In genomic region chr16:24995033-24995432, GRCh38 we compare ENCODE assay signal across 22 cellular contexts. TPM values are rescaled to one million over a fixed set of nuclear protein-coding genes. Genes with fewer than 3 reads are reported as not detected.
DNase-seq lines count a peak whose midpoint lies in the region; ATAC-seq, FAIRE-seq and TF ChIP-seq lines count a peak whose summit lies in the region.
"Had no signal": no experiment of that assay in that cellular context is flagged by ENCODE, and none has a peak within 500 bp of the region (broad histone marks: within the 10 kb centered on the region; RNA-seq: fewer than 3 reads in every experiment).

No MANE protein-coding gene starts in this region.

- peaks cover 100% of the 10 kb centered on the region for H3K4me1 ChIP-seq in HepG2 (ENCODE audit: insufficient read depth, low read length)
- peaks cover 0 to 33% (median 1%) of the 10 kb centered on the region in 4 donors for H3K4me1 ChIP-seq in right lobe of liver
- peaks cover 69% of the 10 kb centered on the region for H3K4me1 ChIP-seq in vagina
- H3K4me1 ChIP-seq: prostate gland had no signal

- H3K4me3 ChIP-seq in HepG2 (replicated peaks in 1 of 3; ENCODE audit: insufficient read depth in 1 of 3, low read depth in 2 of 3, low read length in 3 of 3), result peak overlapping the region in 1 of 3 experiments; percentile 17; a peak in 1 of 6 replicates
- no peak overlapping the region for H3K4me3 ChIP-seq in right lobe of liver
- H3K4me3 ChIP-seq in brain microvascular endothelial cell (ENCODE audit: low read depth, low read length), result no peak overlapping the region
- no peak overlapping the region for H3K4me3 ChIP-seq in vagina
- H3K4me3 ChIP-seq: left lung, prostate gland had no signal

- H3K4me2 ChIP-seq in HepG2 (ENCODE audit: low read depth, low read length), result peak overlapping the region; percentile 68

- H3K27me3 ChIP-seq in HepG2 (ENCODE audit: control insufficient read depth in 1 of 2, insufficient read depth in 2 of 2, low read length in 2 of 2) (no peaks in the 10 kb centered on the region), right lobe of liver (no peaks in the 10 kb centered on the region), brain microvascular endothelial cell (replicated peaks) (no peaks in the 10 kb centered on the region), vagina (no peaks in the 10 kb centered on the region)
- H3K27me3 ChIP-seq: foreskin keratinocyte, left lung had no signal

- POLR2A ChIA-PET in HepG2 (lab: Yijun Ruan, JAX), result interaction anchor here (0.9 to 2.2 kb wide), 6 partner anchors 8 to 264 kb away, joined by 3 to 34 read pairs (median 4); partner anchors contain the start of gene ARHGAP17

- TF ChIP-seq CTCF in HepG2 (CRISPR knock-in tag; IDR thresholded peaks at IDR 0.05) (no peak), right lobe of liver (IDR thresholded peaks at IDR 0.05) (no peak), brain microvascular endothelial cell (IDR thresholded peaks at IDR 0.05; ENCODE audit: low read depth, low read length, missing control alignments) (no peak), vagina (IDR thresholded peaks at IDR 0.05) (no peak)

- peaks cover 94% of the 10 kb centered on the region for H3K79me2 ChIP-seq in HepG2 (ENCODE audit: insufficient read depth, low read length)

- FAIRE-seq in HepG2 (lab: Jason Lieb, UNC), result no peak
- FAIRE-seq: GM12878, H1 had no signal

- peak overlapping the region; percentile 80 to 95 (median 86) for H3K27ac Mint-ChIP-seq in naive B cell
- no peak overlapping the region for H3K27ac Mint-ChIP-seq in activated CD4-positive, alpha-beta T cell treated with anti-CD3 and anti-CD28 coated beads, Interleukin-2, amount 10 ng/mL, durations not matched to agents 24 days and 14 days
- H3K27ac Mint-ChIP-seq: activated naive CD8-positive, alpha-beta T cell treated with anti-CD3 and anti-CD28 coated beads, Interleukin-2, amount 10 ng/mL, durations not matched to agents 7 days and 5 days; T-helper 17 cell had no signal

- WGBS in HepG2 (ENCODE audit: low lambda C conversion rate), result 93% methylated on average over 5 of the region's 5 CpGs
- 76% methylated on average over 4 of the region's 5 CpGs for WGBS in right lobe of liver (ENCODE audit: insufficient coverage, low coverage, low lambda C conversion rate, missing lambda C conversion rate)

- DNase-seq in HepG2 (ENCODE audit: low spot score) (no peak), right lobe of liver (no peak), brain microvascular endothelial cell (no peak), naive B cell (no peak), vagina (ENCODE audit: extremely low spot score in 2 of 2) (no peak), NCI-H510A treated with DMSO at 0.1 percent for 48 hours (lab: John Stamatoyannopoulos, UW) (no peak)
- no peak for DNase-seq in activated CD4-positive, alpha-beta T cell treated with anti-CD3 and anti-CD28 coated beads, Interleukin-2, amount 10 ng/mL, durations not matched to agents 24 days and 14 days
- DNase-seq: activated naive CD8-positive, alpha-beta T cell treated with anti-CD3 and anti-CD28 coated beads, Interleukin-2, amount 10 ng/mL, durations not matched to agents 7 days and 5 days; COR-L47; KBM-7; left lung; NCI-H1048; NCI-H2171 treated with DMSO at 0.1 percent for 48 hours; NK-92 treated with Interleukin-12 subunit alpha and Interleukin-12 subunit beta, amount 100 ng/mL, for 24 hours; SHP77; T-helper 17 cell had no signal

- H3K4me1 Mint-ChIP-seq in naive B cell, result peaks cover 71 to 95% (median 91%) of the 10 kb centered on the region in 3 donors
- H3K4me1 Mint-ChIP-seq in activated CD4-positive, alpha-beta T cell treated with anti-CD3 and anti-CD28 coated beads, Interleukin-2, amount 10 ng/mL, durations not matched to agents 24 days and 14 days, result peaks cover 15% of the 10 kb centered on the region

- CTCF ChIA-PET in HepG2 (lab: Yijun Ruan, JAX; ENCODE audit: low intra/inter-chr PET ratio, low total read pairs), result no interaction called here

- in situ Hi-C loops in HepG2 (cut with HindIII; ENCODE audit: extremely low pct_ligation_motif_present, low pct_unique_long_range_greater_than_20kb), result no loop called here
- in situ Hi-C loops in brain microvascular endothelial cell (cut with HindIII; ENCODE audit: low pct_ligation_motif_present, low sequenced_read_pairs), result no loop called here

- no peak for TF ChIP-seq POLR2A in HepG2 (IDR thresholded peaks at IDR 0.05; ENCODE audit: insufficient read depth in 1 of 2, low read depth in 2 of 2, low read length in 2 of 2)
- no peak for TF ChIP-seq POLR2A in right lobe of liver (IDR thresholded peaks at IDR 0.05)
- TF ChIP-seq POLR2A in vagina (IDR thresholded peaks at IDR 0.05), result no peak

- H4K20me1 ChIP-seq in HepG2 (ENCODE audit: insufficient read depth, low read length), result no peaks in the 10 kb centered on the region

- no peak overlapping the region for H2AFZ ChIP-seq in HepG2 (ENCODE audit: low read length)

- H3K9ac ChIP-seq in HepG2 (ENCODE audit: insufficient read depth, low read depth, low read length), result peak overlapping the region; percentile 35

- no TSS peak for BruUV-seq in HepG2 (replicated peaks; lab: Mats Ljungman, UMichigan)

- H3K9me3 ChIP-seq in HepG2 (ENCODE audit: low read length), result no peaks in the 10 kb centered on the region
- H3K9me3 ChIP-seq in right lobe of liver, result no peaks in the 10 kb centered on the region
- no peaks in the 10 kb centered on the region for H3K9me3 ChIP-seq in vagina
- H3K9me3 ChIP-seq: left lung, prostate gland had no signal

- no peaks in the 10 kb centered on the region for H3K27me3 Mint-ChIP-seq in naive B cell
- no peaks in the 10 kb centered on the region for H3K27me3 Mint-ChIP-seq in activated CD4-positive, alpha-beta T cell treated with anti-CD3 and anti-CD28 coated beads, Interleukin-2, amount 10 ng/mL, durations not matched to agents 24 days and 14 days
- H3K27me3 Mint-ChIP-seq: activated naive CD8-positive, alpha-beta T cell treated with anti-CD3 and anti-CD28 coated beads, Interleukin-2, amount 10 ng/mL, durations not matched to agents 7 days and 5 days; T-helper 17 cell had no signal

- peaks cover 10 to 13% of the 10 kb centered on the region in 2 donors for H3K36me3 Mint-ChIP-seq in naive B cell
- peaks cover 3% of the 10 kb centered on the region for H3K36me3 Mint-ChIP-seq in activated CD4-positive, alpha-beta T cell treated with anti-CD3 and anti-CD28 coated beads, Interleukin-2, amount 10 ng/mL, durations not matched to agents 24 days and 14 days (ENCODE audit: low read depth)

- H3K4me3 Mint-ChIP-seq in naive B cell, result peak overlapping the region; percentile 3 to 85 (median 67)
- H3K4me3 Mint-ChIP-seq in activated CD4-positive, alpha-beta T cell treated with anti-CD3 and anti-CD28 coated beads, Interleukin-2, amount 10 ng/mL, durations not matched to agents 24 days and 14 days, result no peak overlapping the region
- H3K4me3 Mint-ChIP-seq: activated naive CD8-positive, alpha-beta T cell treated with anti-CD3 and anti-CD28 coated beads, Interleukin-2, amount 10 ng/mL, durations not matched to agents 7 days and 5 days; T-helper 17 cell had no signal

- TF ChIP-seq EP300 in HepG2 (IDR thresholded peaks at IDR 0.05; ENCODE audit: low read depth in 2 of 2, low read length in 2 of 2), result no peak
- TF ChIP-seq EP300 in HepG2 (CRISPR knock-in tag; IDR thresholded peaks at IDR 0.05; ENCODE audit: borderline replicate concordance), result peak; percentile 25; the same call in 1 of the 2 replicates

- no peak for ATAC-seq in HepG2
- no peak for ATAC-seq in right lobe of liver
- ATAC-seq in naive B cell (ENCODE audit: low read depth in 2 of 2), result no peak
- no peak for ATAC-seq in HG02763 (IDR thresholded peaks at IDR 0.05; ENCODE audit: unreplicated experiment)
- ATAC-seq: T-helper 17 cell had no signal

- no peaks in the 10 kb centered on the region for H3K9me3 Mint-ChIP-seq in naive B cell
- H3K9me3 Mint-ChIP-seq in activated CD4-positive, alpha-beta T cell treated with anti-CD3 and anti-CD28 coated beads, Interleukin-2, amount 10 ng/mL, durations not matched to agents 24 days and 14 days, result no peaks in the 10 kb centered on the region
- H3K9me3 Mint-ChIP-seq: activated naive CD8-positive, alpha-beta T cell treated with anti-CD3 and anti-CD28 coated beads, Interleukin-2, amount 10 ng/mL, durations not matched to agents 7 days and 5 days had no signal

- intact Hi-C loops in HepG2 (cut with micrococcal nuclease; ENCODE audit: unreplicated experiment), result loop anchor here (2.0 kb wide), 1 partner anchor 20 kb away; the partner anchor contains the start of gene ARHGAP17
- intact Hi-C loops in right lobe of liver (cut with DNase I), result no loop called here
- intact Hi-C loops in vagina (cut with DNase I), result no loop called here
- intact Hi-C loops in activated CD4-positive, alpha-beta T cell treated with anti-CD3 and anti-CD28 coated beads, Interleukin-2, amount 10 ng/mL, durations not matched to agents 24 days and 14 days (cut with micrococcal nuclease), result no loop called here

- H3K27ac ChIP-seq in HepG2 (ENCODE audit: extremely low read length, insufficient read depth, low read length) (peak overlapping the region; percentile 82), right lobe of liver (no peak overlapping the region), brain microvascular endothelial cell (peak overlapping the region; percentile 95), vagina (peak overlapping the region; percentile 40)
- H3K27ac ChIP-seq: HL-60 had no signal

- H3K36me3 ChIP-seq in HepG2 (replicated peaks in 1 of 2; ENCODE audit: control insufficient read depth in 1 of 2, insufficient read depth in 2 of 2, low read length in 2 of 2) (no peaks in the 10 kb centered on the region; a peak in 1 of 5 replicates), right lobe of liver (no peaks in the 10 kb centered on the region), brain microvascular endothelial cell (replicated peaks) (no peaks in the 10 kb centered on the region), vagina (no peaks in the 10 kb centered on the region)
- H3K36me3 ChIP-seq: left lung, prostate gland had no signal

- no peak for TF ChIP-seq RAD21 in HepG2 (CRISPR knock-in tag; IDR thresholded peaks at IDR 0.05)

RNA-seq across cellular contexts. Expression of gene ARHGAP17, which starts 20.1 kb away (rescaled TPM):
- 24.6 and 43.8 TPM in 2 replicates for total RNA-seq in HepG2 (2016; rRNA removed; fragmentation: Illumina TruSeq; extraction: Trizol)
- 13.5 and 14.6 TPM in 2 replicates for total RNA-seq in HepG2 (2016; cell fraction: cytosol; rRNA removed; fragmentation: Illumina TruSeq; extraction: Trizol; ENCODE audit: low read depth)
- total RNA-seq in HepG2 (2016; cell fraction: insoluble cytoplasmic fraction; rRNA removed; fragmentation: Illumina TruSeq; extraction: Trizol), result 22.9 and 34.1 TPM in 2 replicates
- total RNA-seq in HepG2 (2016; cell fraction: membrane; rRNA removed; fragmentation: Illumina TruSeq; extraction: Trizol), result 38.2 and 42.2 TPM in 2 replicates
- total RNA-seq in HepG2 (2016; cell fraction: nucleus; rRNA removed; fragmentation: Illumina TruSeq; extraction: Trizol), result 51.5 and 56.4 TPM in 2 replicates
- polyA plus RNA-seq in HepG2 (2011; rRNA removed), result 18.7 and 20.8 TPM in 2 replicates
- 12.9 and 15.6 TPM in 2 replicates for polyA plus RNA-seq in HepG2 (2011; cell fraction: cytosol; rRNA removed)
- polyA plus RNA-seq in HepG2 (2011; cell fraction: nucleus; rRNA removed), result 45.1 and 48.7 TPM in 2 replicates
- polyA plus RNA-seq in HepG2 (2012), result 43.9 and 44.3 TPM in 2 replicates
- 13.4 and 14.4 TPM in 2 replicates for polyA plus RNA-seq in HepG2 (2016; cell fraction: cytosol; fragmentation: Illumina TruSeq; extraction: Trizol; ENCODE audit: low read depth)
- polyA plus RNA-seq in HepG2 (2016; cell fraction: insoluble cytoplasmic fraction; fragmentation: Illumina TruSeq; extraction: Trizol; ENCODE audit: low read depth), result 50.2 and 64.9 TPM in 2 replicates
- 28.7 and 35.1 TPM in 2 replicates for polyA plus RNA-seq in HepG2 (2016; cell fraction: membrane; fragmentation: Illumina TruSeq; extraction: Trizol; ENCODE audit: low read depth)
- 76.7 and 80.0 TPM in 2 replicates for polyA plus RNA-seq in HepG2 (2016; cell fraction: nucleus; fragmentation: Illumina TruSeq; extraction: Trizol; ENCODE audit: insufficient read depth, low read depth)
- polyA minus RNA-seq in HepG2 (2011; rRNA and poly(A)+ RNA removed; ENCODE audit: low replicate concordance), result 32.6 and 34.6 TPM in 2 replicates
- polyA minus RNA-seq in HepG2 (2011; cell fraction: cytosol; rRNA and poly(A)+ RNA removed), result 25.9 and 33.1 TPM in 2 replicates
- polyA minus RNA-seq in HepG2 (2011; cell fraction: nucleus; rRNA and poly(A)+ RNA removed), result 83.6 and 90.6 TPM in 2 replicates
- 10 to 100 TPM; 20.9 to 33.9 (median 26.3) TPM for total RNA-seq in right lobe of liver
- 100 to 1,000 TPM in 4 of 6 donors, 10 to 100 TPM in 2; 90.5 to 200 (median 115) TPM for polyA plus RNA-seq in naive B cell (ENCODE audit: low read depth in 6 of 6)
- 52.1 TPM for total RNA-seq in vagina
- 74.0 and 74.9 TPM in 2 replicates for total RNA-seq in activated CD4-positive, alpha-beta T cell treated with anti-CD3 and anti-CD28 coated beads, Interleukin-2, amount 10 ng/mL, durations not matched to agents 24 days and 14 days

Comparison
In these comparisons a context has a peak if more than half of its experiments do, and no peak if none do; other contexts are left out.
1. H3K27ac ChIP-seq: peak in HepG2 (single experiment), brain microvascular endothelial cell (single experiment) and vagina (single experiment); none in right lobe of liver (0 of 3).